ENCODE assay signal across 20 cellular contexts in the genomic region with DNA sequence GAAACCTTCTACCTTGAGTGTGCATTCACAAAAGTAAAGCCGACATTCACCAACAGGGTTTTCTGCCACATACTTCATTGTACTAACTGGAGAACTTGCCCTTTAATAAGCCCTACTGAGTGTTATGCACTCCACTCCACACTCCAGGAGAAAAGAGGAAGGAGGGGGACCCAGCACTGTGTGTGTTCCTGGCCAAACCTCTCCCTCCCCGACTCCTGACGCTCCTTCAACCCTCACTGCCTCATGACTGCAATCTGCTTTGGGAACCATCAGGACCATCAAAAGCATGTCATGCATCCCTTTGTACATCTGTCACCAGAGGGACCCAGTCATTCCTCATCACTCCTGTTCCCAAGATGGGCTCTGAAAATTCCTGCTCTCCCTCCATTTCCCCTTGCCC.
DNase-seq lines count a peak whose midpoint lies in the region; ATAC-seq and TF ChIP-seq lines count a peak whose summit lies in the region.
"Had no signal": no experiment of that assay in that cellular context is flagged by ENCODE, and none has a peak within 500 bp of the region (broad histone marks: within the 10 kb centered on the region; RNA-seq: fewer than 3 reads in every experiment).

No MANE protein-coding gene starts in this region.

- peaks cover 15% of the 10 kb centered on the region for H3K4me1 Mint-ChIP-seq in dendritic cell treated with granulocyte-macrophage colony-stimulating factor and Interleukin-4, amounts not matched to agents 40 ng/mL and 50 ng/mL, for 4 days (ENCODE audit: low read depth)
- H3K4me1 Mint-ChIP-seq: GM23338 had no signal

- ATAC-seq in Right ventricle myocardium superior (ENCODE audit: poor library complexity) (peak; percentile 38), right cardiac atrium (no peak), HG03196 (IDR thresholded peaks at IDR 0.05; ENCODE audit: unreplicated experiment) (no peak), GM21367 (IDR thresholded peaks at IDR 0.05; ENCODE audit: unreplicated experiment) (no peak)
- ATAC-seq: GM23338, SK-N-SH treated with all-trans-retinoic acid at 6 μM for 48 hours had no signal

- no peaks in the 10 kb centered on the region for H3K27me3 Mint-ChIP-seq in dendritic cell treated with granulocyte-macrophage colony-stimulating factor and Interleukin-4, amounts not matched to agents 40 ng/mL and 50 ng/mL, for 4 days
- H3K27me3 Mint-ChIP-seq: B cell, IgD-negative memory B cell had no signal

- intact Hi-C loops in Right ventricle myocardium superior (cut with DNase I), result no loop called here
- intact Hi-C loops in right cardiac atrium (cut with DNase I), result loop anchor here in 1 of 4 donors (10.0 kb wide), 1 partner anchor 1219 kb away; a partner anchor contains a TSS
- intact Hi-C loops in dendritic cell treated with granulocyte-macrophage colony-stimulating factor and Interleukin-4, amounts not matched to agents 40 ng/mL and 50 ng/mL, for 4 days (cut with micrococcal nuclease), result no loop called here
- intact Hi-C loops in ascending aorta (cut with DNase I), result no loop called here

- peaks cover 16% of the 10 kb centered on the region for H3K9me3 Mint-ChIP-seq in dendritic cell treated with granulocyte-macrophage colony-stimulating factor and Interleukin-4, amounts not matched to agents 40 ng/mL and 50 ng/mL, for 4 days
- H3K9me3 Mint-ChIP-seq: IgD-negative memory B cell had no signal

- DNase-seq in Right ventricle myocardium superior (no peak), right cardiac atrium (no peak), mesendoderm (no peak), NCI-H2107 treated with DMSO at 0.1 percent for 48 hours (lab: John Stamatoyannopoulos, UW; ENCODE audit: unreplicated experiment) (no peak), ascending aorta (ENCODE audit: low spot score in 2 of 2) (no peak)
- DNase-seq: DMS79 treated with DMSO at 0.1 percent for 48 hours, HCEC 1CT, NCI-H1105, NCI-H2081, NCI-H446 treated with DMSO at 0.1 percent for 48 hours, NCI-H748 treated with DMSO at 0.1 percent for 48 hours, SIG-M5 had no signal

- no peak overlapping the region for H2BK15ac ChIP-seq in mesendoderm (replicated peaks; ENCODE audit: low read depth)

- no peak overlapping the region for H3K4me3 ChIP-seq in right cardiac atrium (ENCODE audit: low read length)
- no peak overlapping the region for H3K4me3 ChIP-seq in mesendoderm (ENCODE audit: low read length)
- no peak overlapping the region for H3K4me3 ChIP-seq in ascending aorta
- H3K4me3 ChIP-seq: GM23338 had no signal

- no peak overlapping the region for H3K4ac ChIP-seq in mesendoderm (ENCODE audit: low read depth, low read length)

- no peak overlapping the region for H3K4me2 ChIP-seq in mesendoderm (ENCODE audit: low read length)
- H3K4me2 ChIP-seq: GM23338 had no signal

- peak overlapping the region; percentile 50 for H3K27ac Mint-ChIP-seq in dendritic cell treated with granulocyte-macrophage colony-stimulating factor and Interleukin-4, amounts not matched to agents 40 ng/mL and 50 ng/mL, for 4 days
- H3K27ac Mint-ChIP-seq: B cell, GM23338, IgD-negative memory B cell had no signal

- no peak overlapping the region for H3K4me3 Mint-ChIP-seq in dendritic cell treated with granulocyte-macrophage colony-stimulating factor and Interleukin-4, amounts not matched to agents 40 ng/mL and 50 ng/mL, for 4 days
- H3K4me3 Mint-ChIP-seq: B cell, GM23338, IgD-negative memory B cell had no signal

- H3K79me2 ChIP-seq in mesendoderm (ENCODE audit: control insufficient read depth, insufficient read depth, low read length), result no peaks in the 10 kb centered on the region

- H3K56ac ChIP-seq in mesendoderm (ENCODE audit: low read length), result no peak overlapping the region

- H3K9ac ChIP-seq in mesendoderm (ENCODE audit: low read length), result no peak overlapping the region

- H3K27ac ChIP-seq in right cardiac atrium (ENCODE audit: low read length), result no peak overlapping the region
- no peak overlapping the region for H3K27ac ChIP-seq in mesendoderm (ENCODE audit: low read depth, low read length)
- no peak overlapping the region for H3K27ac ChIP-seq in ascending aorta
- H3K27ac ChIP-seq: 22Rv1 had no signal

- H3K4me1 ChIP-seq in right cardiac atrium (ENCODE audit: control insufficient read depth, insufficient read depth, low read length) (peaks cover 3% of the 10 kb centered on the region), mesendoderm (ENCODE audit: control insufficient read depth, low read depth, low read length) (no peaks in the 10 kb centered on the region), ascending aorta (peaks cover 0 to 2% of the 10 kb centered on the region in 2 donors)

- no peak overlapping the region for H3K23ac ChIP-seq in mesendoderm (ENCODE audit: low read length)

- TF ChIP-seq CTCF in ascending aorta (IDR thresholded peaks at IDR 0.05), result no peak

- no peak overlapping the region for H2BK5ac ChIP-seq in mesendoderm (ENCODE audit: low read length)

- no peak overlapping the region for H4K5ac ChIP-seq in mesendoderm (ENCODE audit: low read length)

- H3K36me3 Mint-ChIP-seq in dendritic cell treated with granulocyte-macrophage colony-stimulating factor and Interleukin-4, amounts not matched to agents 40 ng/mL and 50 ng/mL, for 4 days (ENCODE audit: low read depth), result peaks cover 12% of the 10 kb centered on the region

- no peak overlapping the region for H2AK5ac ChIP-seq in mesendoderm (ENCODE audit: low read length)

- H3K9me3 ChIP-seq in right cardiac atrium (ENCODE audit: control insufficient read depth, low read length), result no peaks in the 10 kb centered on the region
- H3K9me3 ChIP-seq in ascending aorta, result no peaks in the 10 kb centered on the region

- no peaks in the 10 kb centered on the region for H3K36me3 ChIP-seq in mesendoderm (ENCODE audit: control insufficient read depth, insufficient read depth, low read length)
- H3K36me3 ChIP-seq in ascending aorta, result no peaks in the 10 kb centered on the region

- no peak overlapping the region for H3K18ac ChIP-seq in mesendoderm (ENCODE audit: low read length)

- peak overlapping the region; percentile 2 for H4K8ac ChIP-seq in mesendoderm (ENCODE audit: low read depth, low read length)

- WGBS in right cardiac atrium, result 82% methylated on average over 3 of the region's 3 CpGs
- WGBS in mesendoderm (ENCODE audit: extremely low coverage, insufficient coverage, low lambda C conversion rate), result no CpG with 5 or more reads among the region's 3 CpGs

- H2BK120ac ChIP-seq in mesendoderm (ENCODE audit: low read depth, low read length), result no peak overlapping the region

- H3K79me1 ChIP-seq in mesendoderm (ENCODE audit: low read length), result no peaks in the 10 kb centered on the region

- H3K27me3 ChIP-seq in right cardiac atrium (ENCODE audit: control insufficient read depth, insufficient read depth), result no peaks in the 10 kb centered on the region
- H3K27me3 ChIP-seq in mesendoderm (ENCODE audit: insufficient read depth, low read length, poor library complexity), result no peaks in the 10 kb centered on the region
- H3K27me3 ChIP-seq in ascending aorta, result no peaks in the 10 kb centered on the region
